Comparison of ENCODE assay signal across 20 cellular contexts in the genomic region with DNA sequence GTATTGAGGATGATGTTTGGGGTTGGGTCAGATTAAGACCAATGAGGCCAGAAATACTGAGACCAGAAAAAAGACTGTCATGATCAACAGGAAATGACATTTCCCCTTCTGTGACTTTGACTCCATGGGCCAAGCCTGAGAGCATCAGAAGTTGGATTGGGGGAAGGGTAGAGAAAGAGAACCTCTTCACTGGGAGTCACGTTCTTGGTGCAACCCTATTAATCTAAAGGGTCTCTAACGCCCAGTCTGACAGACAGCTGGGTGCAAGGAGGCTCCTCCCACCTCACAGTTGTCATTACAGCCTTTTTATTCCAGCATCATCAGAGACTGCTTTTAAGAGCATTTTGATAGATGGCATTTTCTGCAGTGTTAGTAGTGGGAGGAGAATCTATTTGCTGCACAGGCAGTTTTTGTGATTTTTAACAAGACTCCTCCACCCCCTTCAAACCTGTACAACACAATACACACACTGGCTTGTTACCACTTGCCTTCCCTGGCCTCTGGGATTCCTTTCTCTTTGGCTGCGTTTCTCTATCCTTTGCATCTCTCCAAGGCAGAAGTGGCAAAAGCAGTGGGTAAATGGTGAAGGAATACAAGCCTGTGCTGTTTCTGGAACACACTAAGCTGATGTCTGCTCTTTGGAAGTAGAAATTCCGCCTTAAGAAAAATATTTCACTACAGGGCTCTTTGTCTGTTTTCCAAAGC.
DNase-seq lines count a peak whose midpoint lies in the region; ATAC-seq, FAIRE-seq and TF ChIP-seq lines count a peak whose summit lies in the region.
"Had no signal": no experiment of that assay in that cellular context is flagged by ENCODE, and none has a peak within 500 bp of the region (broad histone marks: within the 10 kb centered on the region; RNA-seq: fewer than 3 reads in every experiment).

No MANE protein-coding gene starts in this region.

- H3K9me3 Mint-ChIP-seq in WTC11 (no peaks in the 10 kb centered on the region), memory B cell (peaks cover 2% of the 10 kb centered on the region)
- H3K9me3 Mint-ChIP-seq: stimulated activated memory B cell treated with anti-CD40 and anti-IgM and Interleukin-4, amounts not matched to agents 10 μg/mL and 1 μg/mL and 100 μg/mL, for 72 hours had no signal

- H3K4me1 ChIP-seq in liver (ENCODE audit: control insufficient read depth in 4 of 4, insufficient read depth in 4 of 4, low read length in 3 of 4) (no peaks in the 10 kb centered on the region), HepG2 (ENCODE audit: insufficient read depth, low read length) (no peaks in the 10 kb centered on the region), pancreas (no peaks in the 10 kb centered on the region), suprapubic skin (peaks cover 21% of the 10 kb centered on the region)
- H3K4me1 ChIP-seq: psoas muscle had no signal

- TF ChIP-seq POLR2A in HepG2 (IDR thresholded peaks at IDR 0.05; ENCODE audit: insufficient read depth in 1 of 2, low read depth in 2 of 2, low read length in 2 of 2) (no peak), suprapubic skin (IDR thresholded peaks at IDR 0.05) (no peak), GM18505 (IDR thresholded peaks at IDR 0.05; ENCODE audit: borderline replicate concordance, extremely low read depth, insufficient read depth, insufficient read length) (no peak)

- H3K27me3 Mint-ChIP-seq in WTC11 (ENCODE audit: low read depth) (peaks cover 38% of the 10 kb centered on the region), memory B cell (no peaks in the 10 kb centered on the region)
- H3K27me3 Mint-ChIP-seq: central memory CD8-positive, alpha-beta T cell; stimulated activated memory B cell treated with anti-CD40 and anti-IgM and Interleukin-4, amounts not matched to agents 10 μg/mL and 1 μg/mL and 100 μg/mL, for 72 hours; T-cell had no signal

- no peak overlapping the region for H3K27ac ChIP-seq in liver (ENCODE audit: low read depth in 1 of 2, low read length in 2 of 2)
- no peak overlapping the region for H3K27ac ChIP-seq in HepG2 (ENCODE audit: extremely low read length, insufficient read depth, low read length)
- no peak overlapping the region for H3K27ac ChIP-seq in pancreas
- no peak overlapping the region for H3K27ac ChIP-seq in suprapubic skin
- H3K27ac ChIP-seq: psoas muscle had no signal

- H3K4me2 ChIP-seq in HepG2 (ENCODE audit: low read depth, low read length): no peak overlapping the region

- 88% methylated on average over 4 of the region's 4 CpGs for WGBS in liver
- WGBS in HepG2 (ENCODE audit: low lambda C conversion rate): 23% methylated on average over 4 of the region's 4 CpGs
- 88 to 91% methylated on average over 4 of the region's 4 CpGs for WGBS in pancreas, 2 donors
- WGBS in suprapubic skin: 60% methylated on average over 4 of the region's 4 CpGs

- H3K36me3 ChIP-seq in liver (ENCODE audit: control insufficient read depth in 4 of 4, insufficient read depth in 3 of 4, low read depth in 1 of 4, low read length in 3 of 4) (no peaks in the 10 kb centered on the region), HepG2 (replicated peaks in 1 of 2; ENCODE audit: control insufficient read depth in 1 of 2, insufficient read depth in 2 of 2, low read length in 2 of 2) (no peaks in the 10 kb centered on the region), pancreas (no peaks in the 10 kb centered on the region), suprapubic skin (no peaks in the 10 kb centered on the region)
- H3K36me3 ChIP-seq: MG63, tibial nerve had no signal

- no peak overlapping the region for H3K4me3 ChIP-seq in liver (ENCODE audit: low read depth in 1 of 3, low read length in 3 of 3)
- no peak overlapping the region for H3K4me3 ChIP-seq in HepG2 (replicated peaks in 1 of 3; ENCODE audit: insufficient read depth in 1 of 3, low read depth in 2 of 3, low read length in 3 of 3)
- H3K4me3 ChIP-seq in pancreas: no peak overlapping the region
- no peak overlapping the region for H3K4me3 ChIP-seq in suprapubic skin
- H3K4me3 ChIP-seq: MG63, psoas muscle, tibial nerve had no signal

- ATAC-seq in HepG2: no peak
- ATAC-seq in WTC11: peak; percentile 30
- ATAC-seq in memory B cell (ENCODE audit: low read depth): peak; percentile 24
- ATAC-seq in pancreas: no peak
- ATAC-seq in GM18505 (IDR thresholded peaks at IDR 0.05; ENCODE audit: unreplicated experiment): no peak
- ATAC-seq: psoas muscle; stimulated activated memory B cell treated with anti-CD40 and anti-IgM and Interleukin-4, amounts not matched to agents 10 μg/mL and 1 μg/mL and 100 μg/mL, for 72 hours; T-cell had no signal

- no peaks in the 10 kb centered on the region for H4K20me1 ChIP-seq in HepG2 (ENCODE audit: insufficient read depth, low read length)

- peaks cover 72% of the 10 kb centered on the region for H3K4me1 Mint-ChIP-seq in WTC11
- peaks cover 6% of the 10 kb centered on the region for H3K4me1 Mint-ChIP-seq in memory B cell
- H3K4me1 Mint-ChIP-seq: central memory CD8-positive, alpha-beta T cell; T-cell had no signal

- H3K4me3 Mint-ChIP-seq in WTC11 (no peak overlapping the region), memory B cell (no peak overlapping the region)
- H3K4me3 Mint-ChIP-seq: central memory CD8-positive, alpha-beta T cell; stimulated activated memory B cell treated with anti-CD40 and anti-IgM and Interleukin-4, amounts not matched to agents 10 μg/mL and 1 μg/mL and 100 μg/mL, for 72 hours; T-cell had no signal

- TF ChIP-seq EP300 in HepG2 (IDR thresholded peaks at IDR 0.05; ENCODE audit: low read depth in 2 of 2, low read length in 2 of 2) (no peak), HepG2 (CRISPR knock-in tag; IDR thresholded peaks at IDR 0.05; ENCODE audit: borderline replicate concordance) (no peak), suprapubic skin (IDR thresholded peaks at IDR 0.05) (no peak)

- DNase-seq in HepG2 (ENCODE audit: low spot score) (no peak), WTC11 (ENCODE audit: low spot score) (no peak), memory B cell (ENCODE audit: low spot score in 2 of 2) (no peak), pancreas (no peak), suprapubic skin (ENCODE audit: low spot score in 2 of 2) (no peak), HCEC 1CT (no peak)
- DNase-seq: activated CD4-positive, CD25-positive, alpha-beta regulatory T cell; effector CD4-positive, alpha-beta T cell; EL; MG63; NCI-H2029; NCI-H82; psoas muscle; T-cell had no signal

- CTCF ChIA-PET in HepG2 (lab: Yijun Ruan, JAX; ENCODE audit: low intra/inter-chr PET ratio, low total read pairs) (no interaction called here), WTC11 (lab: Charles Lee) (no interaction called here)

- TF ChIP-seq CTCF in liver (IDR thresholded peaks at IDR 0.05; ENCODE audit: low read depth, low read length, missing input control): no peak
- TF ChIP-seq CTCF in HepG2 (CRISPR knock-in tag; IDR thresholded peaks at IDR 0.05): no peak
- no peak for TF ChIP-seq CTCF in WTC11 (IDR thresholded peaks at IDR 0.05)
- TF ChIP-seq CTCF in pancreas (IDR thresholded peaks at IDR 0.05): no peak
- no peak for TF ChIP-seq CTCF in suprapubic skin (IDR thresholded peaks at IDR 0.05)

- no peaks in the 10 kb centered on the region for H3K36me3 Mint-ChIP-seq in WTC11
- H3K36me3 Mint-ChIP-seq in memory B cell: no peaks in the 10 kb centered on the region
- H3K36me3 Mint-ChIP-seq: stimulated activated memory B cell treated with anti-CD40 and anti-IgM and Interleukin-4, amounts not matched to agents 10 μg/mL and 1 μg/mL and 100 μg/mL, for 72 hours; T-cell had no signal

- no peak for FAIRE-seq in HepG2 (lab: Jason Lieb, UNC)
- no peak for FAIRE-seq in pancreas (lab: Jason Lieb, UNC)
- FAIRE-seq: HTR-8/SVneo had no signal

- H3K27ac Mint-ChIP-seq in WTC11: peak overlapping the region; percentile 64; the same call in 1 of the 2 replicates
- peak overlapping the region; percentile 53 for H3K27ac Mint-ChIP-seq in memory B cell
- H3K27ac Mint-ChIP-seq: T-cell had no signal

- no peaks in the 10 kb centered on the region for H3K79me2 ChIP-seq in HepG2 (ENCODE audit: insufficient read depth, low read length)

- no TSS peak for BruUV-seq in HepG2 (replicated peaks; lab: Mats Ljungman, UMichigan)

- in situ Hi-C loops in HepG2 (cut with HindIII; ENCODE audit: extremely low pct_ligation_motif_present, low pct_unique_long_range_greater_than_20kb): no loop called here

- no peak overlapping the region for H2AFZ ChIP-seq in HepG2 (ENCODE audit: low read length)

- H3K27me3 ChIP-seq in liver (ENCODE audit: control insufficient read depth in 4 of 4, insufficient read depth in 4 of 4, low read length in 3 of 4) (no peaks in the 10 kb centered on the region), HepG2 (ENCODE audit: control insufficient read depth in 1 of 2, insufficient read depth in 2 of 2, low read length in 2 of 2) (no peaks in the 10 kb centered on the region), pancreas (no peaks in the 10 kb centered on the region), suprapubic skin (no peaks in the 10 kb centered on the region)
- H3K27me3 ChIP-seq: MG63, tibial nerve had no signal

- intact Hi-C loops in HepG2 (cut with micrococcal nuclease; ENCODE audit: unreplicated experiment) (no loop called here), pancreas (cut with DNase I) (no loop called here)

- no peaks in the 10 kb centered on the region for H3K9me3 ChIP-seq in liver (ENCODE audit: control insufficient read depth in 4 of 4, low read length in 3 of 4)
- H3K9me3 ChIP-seq in HepG2 (ENCODE audit: low read length): no peaks in the 10 kb centered on the region
- H3K9me3 ChIP-seq in pancreas: no peaks in the 10 kb centered on the region
- no peaks in the 10 kb centered on the region for H3K9me3 ChIP-seq in suprapubic skin
- H3K9me3 ChIP-seq: MG63, psoas muscle, tibial nerve had no signal

- TF ChIP-seq RAD21 in liver (IDR thresholded peaks at IDR 0.05) (no peak), HepG2 (CRISPR knock-in tag; IDR thresholded peaks at IDR 0.05) (no peak)

- POLR2A ChIA-PET in HepG2 (lab: Yijun Ruan, JAX) (no interaction called here), WTC11 (lab: Charles Lee) (no interaction called here)

- no peak overlapping the region for H3K9ac ChIP-seq in liver (ENCODE audit: low read depth in 1 of 2, low read length in 2 of 2)
- no peak overlapping the region for H3K9ac ChIP-seq in HepG2 (ENCODE audit: insufficient read depth, low read depth, low read length)

TF ChIP-seq in liver, 16 proteins besides CTCF, POLR2A, EP300 and RAD21:
- TF ChIP-seq HNF4G (IDR thresholded peaks at IDR 0.05): no peak
- TF ChIP-seq JUND (IDR thresholded peaks at IDR 0.05): no peak
- peak; percentile 63 for TF ChIP-seq NR2F2 (IDR thresholded peaks at IDR 0.05)
TF ChIP-seq in liver: peak in this region for 1.

TF ChIP-seq in HepG2, 621 proteins besides CTCF, POLR2A, EP300 and RAD21:
- TF ChIP-seq ZNF552 (CRISPR knock-in tag; IDR thresholded peaks at IDR 0.05; ENCODE audit: borderline replicate concordance): no peak
- no peak for TF ChIP-seq CENPT (CRISPR knock-in tag; IDR thresholded peaks at IDR 0.05; ENCODE audit: low read depth)
- no peak for TF ChIP-seq NCOA2 (CRISPR knock-in tag; IDR thresholded peaks at IDR 0.05)

TF ChIP-seq in WTC11, 78 proteins besides CTCF, POLR2A, EP300 and RAD21 (continues in another document):
- TF ChIP-seq IRF2 (CRISPR knock-in tag; IDR thresholded peaks at IDR 0.05; ENCODE audit: borderline replicate concordance, low read depth) (no peak), JUN (CRISPR knock-in tag; IDR thresholded peaks at IDR 0.05) (no peak), NFYB (CRISPR knock-in tag; conservative IDR thresholded peaks at IDR 0.05; ENCODE audit: low read depth) (no peak), JAZF1 (CRISPR knock-in tag; IDR thresholded peaks at IDR 0.05) (no peak), ZNF396 (CRISPR knock-in tag; IDR thresholded peaks at IDR 0.05; ENCODE audit: borderline replicate concordance) (no peak)

Comparison
In these comparisons a context has a peak if more than half of its experiments do, and no peak if none do; other contexts are left out.
1. ATAC-seq: peak in WTC11 (single experiment) and memory B cell (single experiment); none in HepG2 (single experiment), pancreas (0 of 4) and GM18505 (single experiment).